ENCODE assay signal across 1 cellular context in the genomic region with DNA sequence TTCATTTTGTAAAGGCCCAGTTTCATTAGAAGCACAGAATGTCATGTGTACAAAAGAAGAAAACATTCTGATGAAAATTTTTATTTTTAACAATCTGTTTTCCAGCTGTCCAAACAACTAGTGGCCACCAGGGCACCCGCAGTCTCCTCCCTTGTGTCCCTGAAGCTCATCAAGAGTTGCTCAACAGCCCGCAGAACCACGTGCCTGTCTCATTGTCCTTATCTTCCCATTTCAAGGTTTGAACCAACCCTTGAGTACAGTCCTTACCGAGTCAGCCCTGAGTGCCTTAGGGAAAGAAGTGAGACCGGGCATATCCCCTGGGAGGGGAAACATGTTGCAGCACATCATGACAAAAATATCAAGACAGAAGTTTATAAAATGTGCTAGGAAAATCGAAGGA.
TF ChIP-seq lines count a peak whose summit lies in the region.

No MANE protein-coding gene starts in this region.

TF ChIP-seq in HepG2, 621 proteins besides CTCF, POLR2A, EP300 and RAD21 (continued from another document and continues in another):
- TF ChIP-seq CBX2 (IDR thresholded peaks at IDR 0.05; ENCODE audit: low read depth, low read length): no peak
- no peak for TF ChIP-seq CBX2 (CRISPR knock-in tag; IDR thresholded peaks at IDR 0.05; ENCODE audit: low read depth)
- TF ChIP-seq, protein P1, sequence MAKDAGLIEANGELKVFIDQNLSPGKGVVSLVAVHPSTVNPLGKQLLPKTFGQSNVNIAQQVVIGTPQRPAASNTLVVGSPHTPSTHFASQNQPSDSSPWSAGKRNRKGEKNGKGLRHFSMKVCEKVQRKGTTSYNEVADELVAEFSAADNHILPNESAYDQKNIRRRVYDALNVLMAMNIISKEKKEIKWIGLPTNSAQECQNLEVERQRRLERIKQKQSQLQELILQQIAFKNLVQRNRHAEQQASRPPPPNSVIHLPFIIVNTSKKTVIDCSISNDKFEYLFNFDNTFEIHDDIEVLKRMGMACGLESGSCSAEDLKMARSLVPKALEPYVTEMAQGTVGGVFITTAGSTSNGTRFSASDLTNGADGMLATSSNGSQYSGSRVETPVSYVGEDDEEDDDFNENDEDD (CRISPR knock-in tag; IDR thresholded peaks at IDR 0.05; ENCODE audit: borderline replicate concordance): peak; percentile 76; the same call in 1 of the 2 replicates
- TF ChIP-seq, protein P2, sequence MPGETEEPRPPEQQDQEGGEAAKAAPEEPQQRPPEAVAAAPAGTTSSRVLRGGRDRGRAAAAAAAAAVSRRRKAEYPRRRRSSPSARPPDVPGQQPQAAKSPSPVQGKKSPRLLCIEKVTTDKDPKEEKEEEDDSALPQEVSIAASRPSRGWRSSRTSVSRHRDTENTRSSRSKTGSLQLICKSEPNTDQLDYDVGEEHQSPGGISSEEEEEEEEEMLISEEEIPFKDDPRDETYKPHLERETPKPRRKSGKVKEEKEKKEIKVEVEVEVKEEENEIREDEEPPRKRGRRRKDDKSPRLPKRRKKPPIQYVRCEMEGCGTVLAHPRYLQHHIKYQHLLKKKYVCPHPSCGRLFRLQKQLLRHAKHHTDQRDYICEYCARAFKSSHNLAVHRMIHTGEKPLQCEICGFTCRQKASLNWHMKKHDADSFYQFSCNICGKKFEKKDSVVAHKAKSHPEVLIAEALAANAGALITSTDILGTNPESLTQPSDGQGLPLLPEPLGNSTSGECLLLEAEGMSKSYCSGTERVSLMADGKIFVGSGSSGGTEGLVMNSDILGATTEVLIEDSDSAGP (CRISPR knock-in tag; IDR thresholded peaks at IDR 0.05; ENCODE audit: borderline replicate concordance): no peak
- no peak for TF ChIP-seq PRPF4 (IDR thresholded peaks at IDR 0.05; ENCODE audit: low read depth, low read length, poor library complexity, severe bottlenecking)
- no peak for TF ChIP-seq ZNF441 (CRISPR knock-in tag; IDR thresholded peaks at IDR 0.05; ENCODE audit: borderline replicate concordance)
- TF ChIP-seq, protein P3, sequence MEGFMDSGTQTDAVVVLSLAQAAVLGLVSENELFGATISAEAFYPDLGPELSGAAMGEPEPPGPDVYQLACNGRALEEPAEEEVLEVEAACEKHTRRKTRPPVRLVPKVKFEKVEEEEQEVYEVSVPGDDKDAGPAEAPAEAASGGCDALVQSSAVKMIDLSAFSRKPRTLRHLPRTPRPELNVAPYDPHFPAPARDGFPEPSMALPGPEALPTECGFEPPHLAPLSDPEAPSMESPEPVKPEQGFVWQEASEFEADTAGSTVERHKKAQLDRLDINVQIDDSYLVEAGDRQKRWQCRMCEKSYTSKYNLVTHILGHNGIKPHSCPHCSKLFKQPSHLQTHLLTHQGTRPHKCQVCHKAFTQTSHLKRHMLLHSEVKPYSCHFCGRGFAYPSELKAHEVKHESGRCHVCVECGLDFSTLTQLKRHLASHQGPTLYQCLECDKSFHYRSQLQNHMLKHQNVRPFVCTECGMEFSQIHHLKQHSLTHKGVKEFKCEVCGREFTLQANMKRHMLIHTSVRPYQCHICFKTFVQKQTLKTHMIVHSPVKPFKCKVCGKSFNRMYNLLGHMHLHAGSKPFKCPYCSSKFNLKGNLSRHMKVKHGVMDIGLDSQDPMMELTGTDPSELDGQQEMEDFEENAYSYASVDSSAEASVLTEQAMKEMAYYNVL (CRISPR knock-in tag; IDR thresholded peaks at IDR 0.05; ENCODE audit: borderline replicate concordance): no peak
- no peak for TF ChIP-seq ZNF547 (CRISPR knock-in tag; IDR thresholded peaks at IDR 0.05)
- TF ChIP-seq ZBTB20 (CRISPR knock-in tag; IDR thresholded peaks at IDR 0.05; ENCODE audit: borderline replicate concordance, low read depth): no peak
- no peak for TF ChIP-seq GABPB1 (CRISPR knock-in tag; IDR thresholded peaks at IDR 0.05)
- no peak for TF ChIP-seq ZSCAN29 (CRISPR knock-in tag; conservative IDR thresholded peaks at IDR 0.05)
- TF ChIP-seq AGO1 (IDR thresholded peaks at IDR 0.05; ENCODE audit: low read depth, low read length, poor library complexity, severe bottlenecking): no peak
- no peak for TF ChIP-seq ZNF546 (CRISPR knock-in tag; conservative IDR thresholded peaks at IDR 0.05)
- TF ChIP-seq MIER3 (CRISPR knock-in tag; IDR thresholded peaks at IDR 0.05; ENCODE audit: borderline replicate concordance): no peak
- TF ChIP-seq, protein P4, sequence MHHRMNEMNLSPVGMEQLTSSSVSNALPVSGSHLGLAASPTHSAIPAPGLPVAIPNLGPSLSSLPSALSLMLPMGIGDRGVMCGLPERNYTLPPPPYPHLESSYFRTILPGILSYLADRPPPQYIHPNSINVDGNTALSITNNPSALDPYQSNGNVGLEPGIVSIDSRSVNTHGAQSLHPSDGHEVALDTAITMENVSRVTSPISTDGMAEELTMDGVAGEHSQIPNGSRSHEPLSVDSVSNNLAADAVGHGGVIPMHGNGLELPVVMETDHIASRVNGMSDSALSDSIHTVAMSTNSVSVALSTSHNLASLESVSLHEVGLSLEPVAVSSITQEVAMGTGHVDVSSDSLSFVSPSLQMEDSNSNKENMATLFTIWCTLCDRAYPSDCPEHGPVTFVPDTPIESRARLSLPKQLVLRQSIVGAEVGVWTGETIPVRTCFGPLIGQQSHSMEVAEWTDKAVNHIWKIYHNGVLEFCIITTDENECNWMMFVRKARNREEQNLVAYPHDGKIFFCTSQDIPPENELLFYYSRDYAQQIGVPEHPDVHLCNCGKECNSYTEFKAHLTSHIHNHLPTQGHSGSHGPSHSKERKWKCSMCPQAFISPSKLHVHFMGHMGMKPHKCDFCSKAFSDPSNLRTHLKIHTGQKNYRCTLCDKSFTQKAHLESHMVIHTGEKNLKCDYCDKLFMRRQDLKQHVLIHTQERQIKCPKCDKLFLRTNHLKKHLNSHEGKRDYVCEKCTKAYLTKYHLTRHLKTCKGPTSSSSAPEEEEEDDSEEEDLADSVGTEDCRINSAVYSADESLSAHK (CRISPR knock-in tag; IDR thresholded peaks at IDR 0.05; ENCODE audit: borderline replicate concordance): no peak
- no peak for TF ChIP-seq KAT8 (CRISPR knock-in tag; IDR thresholded peaks at IDR 0.05)
- TF ChIP-seq, protein P5, sequence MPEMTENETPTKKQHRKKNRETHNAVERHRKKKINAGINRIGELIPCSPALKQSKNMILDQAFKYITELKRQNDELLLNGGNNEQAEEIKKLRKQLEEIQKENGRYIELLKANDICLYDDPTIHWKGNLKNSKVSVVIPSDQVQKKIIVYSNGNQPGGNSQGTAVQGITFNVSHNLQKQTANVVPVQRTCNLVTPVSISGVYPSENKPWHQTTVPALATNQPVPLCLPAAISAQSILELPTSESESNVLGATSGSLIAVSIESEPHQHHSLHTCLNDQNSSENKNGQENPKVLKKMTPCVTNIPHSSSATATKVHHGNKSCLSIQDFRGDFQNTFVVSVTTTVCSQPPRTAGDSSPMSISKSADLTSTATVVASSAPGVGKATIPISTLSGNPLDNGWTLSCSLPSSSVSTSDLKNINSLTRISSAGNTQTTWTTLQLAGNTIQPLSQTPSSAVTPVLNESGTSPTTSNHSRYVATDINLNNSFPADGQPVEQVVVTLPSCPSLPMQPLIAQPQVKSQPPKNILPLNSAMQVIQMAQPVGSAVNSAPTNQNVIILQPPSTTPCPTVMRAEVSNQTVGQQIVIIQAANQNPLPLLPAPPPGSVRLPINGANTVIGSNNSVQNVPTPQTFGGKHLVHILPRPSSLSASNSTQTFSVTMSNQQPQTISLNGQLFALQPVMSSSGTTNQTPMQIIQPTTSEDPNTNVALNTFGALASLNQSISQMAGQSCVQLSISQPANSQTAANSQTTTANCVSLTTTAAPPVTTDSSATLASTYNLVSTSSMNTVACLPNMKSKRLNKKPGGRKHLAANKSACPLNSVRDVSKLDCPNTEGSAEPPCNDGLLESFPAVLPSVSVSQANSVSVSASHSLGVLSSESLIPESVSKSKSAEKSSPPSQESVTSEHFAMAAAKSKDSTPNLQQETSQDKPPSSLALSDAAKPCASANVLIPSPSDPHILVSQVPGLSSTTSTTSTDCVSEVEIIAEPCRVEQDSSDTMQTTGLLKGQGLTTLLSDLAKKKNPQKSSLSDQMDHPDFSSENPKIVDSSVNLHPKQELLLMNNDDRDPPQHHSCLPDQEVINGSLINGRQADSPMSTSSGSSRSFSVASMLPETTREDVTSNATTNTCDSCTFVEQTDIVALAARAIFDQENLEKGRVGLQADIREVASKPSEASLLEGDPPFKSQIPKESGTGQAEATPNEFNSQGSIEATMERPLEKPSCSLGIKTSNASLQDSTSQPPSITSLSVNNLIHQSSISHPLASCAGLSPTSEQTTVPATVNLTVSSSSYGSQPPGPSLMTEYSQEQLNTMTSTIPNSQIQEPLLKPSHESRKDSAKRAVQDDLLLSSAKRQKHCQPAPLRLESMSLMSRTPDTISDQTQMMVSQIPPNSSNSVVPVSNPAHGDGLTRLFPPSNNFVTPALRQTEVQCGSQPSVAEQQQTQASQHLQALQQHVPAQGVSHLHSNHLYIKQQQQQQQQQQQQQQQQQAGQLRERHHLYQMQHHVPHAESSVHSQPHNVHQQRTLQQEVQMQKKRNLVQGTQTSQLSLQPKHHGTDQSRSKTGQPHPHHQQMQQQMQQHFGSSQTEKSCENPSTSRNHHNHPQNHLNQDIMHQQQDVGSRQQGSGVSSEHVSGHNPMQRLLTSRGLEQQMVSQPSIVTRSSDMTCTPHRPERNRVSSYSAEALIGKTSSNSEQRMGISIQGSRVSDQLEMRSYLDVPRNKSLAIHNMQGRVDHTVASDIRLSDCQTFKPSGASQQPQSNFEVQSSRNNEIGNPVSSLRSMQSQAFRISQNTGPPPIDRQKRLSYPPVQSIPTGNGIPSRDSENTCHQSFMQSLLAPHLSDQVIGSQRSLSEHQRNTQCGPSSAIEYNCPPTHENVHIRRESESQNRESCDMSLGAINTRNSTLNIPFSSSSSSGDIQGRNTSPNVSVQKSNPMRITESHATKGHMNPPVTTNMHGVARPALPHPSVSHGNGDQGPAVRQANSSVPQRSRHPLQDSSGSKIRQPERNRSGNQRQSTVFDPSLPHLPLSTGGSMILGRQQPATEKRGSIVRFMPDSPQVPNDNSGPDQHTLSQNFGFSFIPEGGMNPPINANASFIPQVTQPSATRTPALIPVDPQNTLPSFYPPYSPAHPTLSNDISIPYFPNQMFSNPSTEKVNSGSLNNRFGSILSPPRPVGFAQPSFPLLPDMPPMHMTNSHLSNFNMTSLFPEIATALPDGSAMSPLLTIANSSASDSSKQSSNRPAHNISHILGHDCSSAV (CRISPR knock-in tag; IDR thresholded peaks at IDR 0.05; ENCODE audit: borderline replicate concordance): no peak
- TF ChIP-seq MLLT10 (CRISPR knock-in tag; IDR thresholded peaks at IDR 0.05): no peak
- TF ChIP-seq SOX13 (IDR thresholded peaks at IDR 0.05): no peak
- TF ChIP-seq SOX13 (CRISPR knock-in tag; conservative IDR thresholded peaks at IDR 0.05 in 1 of 2, IDR thresholded peaks at IDR 0.05 in 1 of 2): peak in 1 of 2 experiments; percentile 83; a peak in 2 of 4 replicates
- TF ChIP-seq, protein P6, sequence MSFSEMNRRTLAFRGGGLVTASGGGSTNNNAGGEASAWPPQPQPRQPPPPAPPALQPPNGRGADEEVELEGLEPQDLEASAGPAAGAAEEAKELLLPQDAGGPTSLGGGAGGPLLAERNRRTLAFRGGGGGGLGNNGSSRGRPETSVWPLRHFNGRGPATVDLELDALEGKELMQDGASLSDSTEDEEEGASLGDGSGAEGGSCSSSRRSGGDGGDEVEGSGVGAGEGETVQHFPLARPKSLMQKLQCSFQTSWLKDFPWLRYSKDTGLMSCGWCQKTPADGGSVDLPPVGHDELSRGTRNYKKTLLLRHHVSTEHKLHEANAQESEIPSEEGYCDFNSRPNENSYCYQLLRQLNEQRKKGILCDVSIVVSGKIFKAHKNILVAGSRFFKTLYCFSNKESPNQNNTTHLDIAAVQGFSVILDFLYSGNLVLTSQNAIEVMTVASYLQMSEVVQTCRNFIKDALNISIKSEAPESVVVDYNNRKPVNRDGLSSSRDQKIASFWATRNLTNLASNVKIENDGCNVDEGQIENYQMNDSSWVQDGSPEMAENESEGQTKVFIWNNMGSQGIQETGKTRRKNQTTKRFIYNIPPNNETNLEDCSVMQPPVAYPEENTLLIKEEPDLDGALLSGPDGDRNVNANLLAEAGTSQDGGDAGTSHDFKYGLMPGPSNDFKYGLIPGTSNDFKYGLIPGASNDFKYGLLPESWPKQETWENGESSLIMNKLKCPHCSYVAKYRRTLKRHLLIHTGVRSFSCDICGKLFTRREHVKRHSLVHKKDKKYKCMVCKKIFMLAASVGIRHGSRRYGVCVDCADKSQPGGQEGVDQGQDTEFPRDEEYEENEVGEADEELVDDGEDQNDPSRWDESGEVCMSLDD (CRISPR knock-in tag; IDR thresholded peaks at IDR 0.05; ENCODE audit: borderline replicate concordance): no peak
- TF ChIP-seq GATAD1 (CRISPR knock-in tag; IDR thresholded peaks at IDR 0.05): no peak
- no peak for TF ChIP-seq REXO4 (CRISPR knock-in tag; IDR thresholded peaks at IDR 0.05; ENCODE audit: borderline replicate concordance)
- no peak for TF ChIP-seq GTF3A (CRISPR knock-in tag; conservative IDR thresholded peaks at IDR 0.05)
- no peak for TF ChIP-seq SOX6 (IDR thresholded peaks at IDR 0.05)
- peak; percentile 75 for TF ChIP-seq SOX6 (CRISPR knock-in tag; IDR thresholded peaks at IDR 0.05)
- TF ChIP-seq, protein P7, sequence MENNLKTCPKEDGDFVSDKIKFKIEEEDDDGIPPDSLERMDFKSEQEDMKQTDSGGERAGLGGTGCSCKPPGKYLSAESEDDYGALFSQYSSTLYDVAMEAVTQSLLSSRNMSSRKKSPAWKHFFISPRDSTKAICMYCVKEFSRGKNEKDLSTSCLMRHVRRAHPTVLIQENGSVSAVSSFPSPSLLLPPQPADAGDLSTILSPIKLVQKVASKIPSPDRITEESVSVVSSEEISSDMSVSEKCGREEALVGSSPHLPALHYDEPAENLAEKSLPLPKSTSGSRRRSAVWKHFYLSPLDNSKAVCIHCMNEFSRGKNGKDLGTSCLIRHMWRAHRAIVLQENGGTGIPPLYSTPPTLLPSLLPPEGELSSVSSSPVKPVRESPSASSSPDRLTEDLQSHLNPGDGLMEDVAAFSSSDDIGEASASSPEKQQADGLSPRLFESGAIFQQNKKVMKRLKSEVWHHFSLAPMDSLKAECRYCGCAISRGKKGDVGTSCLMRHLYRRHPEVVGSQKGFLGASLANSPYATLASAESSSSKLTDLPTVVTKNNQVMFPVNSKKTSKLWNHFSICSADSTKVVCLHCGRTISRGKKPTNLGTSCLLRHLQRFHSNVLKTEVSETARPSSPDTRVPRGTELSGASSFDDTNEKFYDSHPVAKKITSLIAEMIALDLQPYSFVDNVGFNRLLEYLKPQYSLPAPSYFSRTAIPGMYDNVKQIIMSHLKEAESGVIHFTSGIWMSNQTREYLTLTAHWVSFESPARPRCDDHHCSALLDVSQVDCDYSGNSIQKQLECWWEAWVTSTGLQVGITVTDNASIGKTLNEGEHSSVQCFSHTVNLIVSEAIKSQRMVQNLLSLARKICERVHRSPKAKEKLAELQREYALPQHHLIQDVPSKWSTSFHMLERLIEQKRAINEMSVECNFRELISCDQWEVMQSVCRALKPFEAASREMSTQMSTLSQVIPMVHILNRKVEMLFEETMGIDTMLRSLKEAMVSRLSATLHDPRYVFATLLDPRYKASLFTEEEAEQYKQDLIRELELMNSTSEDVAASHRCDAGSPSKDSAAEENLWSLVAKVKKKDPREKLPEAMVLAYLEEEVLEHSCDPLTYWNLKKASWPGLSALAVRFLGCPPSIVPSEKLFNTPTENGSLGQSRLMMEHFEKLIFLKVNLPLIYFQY (CRISPR knock-in tag; IDR thresholded peaks at IDR 0.05; ENCODE audit: borderline replicate concordance): no peak
- no peak for TF ChIP-seq ZNF343 (CRISPR knock-in tag; IDR thresholded peaks at IDR 0.05)
- peak; percentile 93 for TF ChIP-seq CEBPG (CRISPR knock-in tag; IDR thresholded peaks at IDR 0.05)
- no peak for TF ChIP-seq NFYB (CRISPR knock-in tag; IDR thresholded peaks at IDR 0.05)
